ENCODE assay signal across 27 cellular contexts in genomic region chr7:110548372-110548771, GRCh38.
"Had no signal": no experiment of that assay in that cellular context is flagged by ENCODE, and none has a peak within 500 bp of the region (broad histone marks: within the 10 kb centered on the region; RNA-seq: fewer than 3 reads in every experiment).

No MANE protein-coding gene starts in this region.

- H3K4me1 ChIP-seq: adrenal gland, SJCRH30 had no signal

- H3K4me3 ChIP-seq: adrenal gland, SJCRH30 had no signal

- H3K27ac ChIP-seq: adrenal gland, SJCRH30 had no signal

- H3K27me3 ChIP-seq: adrenal gland, SJCRH30 had no signal

- H3K9me3 ChIP-seq: SJCRH30 had no signal

- DNase-seq: activated CD4-positive, alpha-beta memory T cell treated with anti-CD3 and anti-CD28 coated beads for 36 hours; activated CD4-positive, alpha-beta T cell treated with anti-CD3 and anti-CD28 coated beads, Interleukin-2, amount 10 ng/mL, durations not matched to agents 7 days and 5 days; activated CD4-positive, CD25-positive, alpha-beta regulatory T cell; activated gamma-delta T cell; activated naive CD4-positive, alpha-beta T cell treated with anti-CD3 and anti-CD28 coated beads for 36 hours; activated naive CD8-positive, alpha-beta T cell treated with anti-CD3 and anti-CD28 coated beads, Interleukin-2, amount 10 ng/mL, durations not matched to agents 7 days and 5 days; activated T-cell treated with anti-CD3 and anti-CD28 coated beads for 4 hours; activated T-cell treated with anti-CD3 and anti-CD28 coated beads, Interleukin-2, amount 50 U/mL, for 48 hours; adrenal gland; anterior cingulate cortex; caudate nucleus; KG1; NCI-H1092 treated with DMSO at 0.1 percent for 48 hours; NCI-H1417 treated with DMSO at 0.1 percent for 48 hours; NCI-H1694; NCI-H2029; NCI-H2107; NCI-H2171 treated with DMSO at 0.1 percent for 48 hours; NCI-H345; NCI-H510A; NCI-H526 treated with DMSO at 0.1 percent for 48 hours; NCI-H82; Right ventricle myocardium superior; RPMI8226; SJCRH30 had no signal

- H3K36me3 ChIP-seq: adrenal gland, SJCRH30 had no signal

- ATAC-seq: activated T-helper 17 cell treated with anti-CD3 and anti-CD28 coated beads, Interleukin-2, amount 50 U/mL, for 72 hours; Panc1 had no signal
